In genomic region chr9:130128251-130128650, GRCh38 we compare ENCODE assay signal across 8 cellular contexts. TPM values are rescaled to one million over a fixed set of nuclear protein-coding genes. Genes with fewer than 3 reads are reported as not detected.
DNase-seq lines count a peak whose midpoint lies in the region.

No MANE protein-coding gene starts in this region.

- peak overlapping the region; percentile 98 for H3K27ac Mint-ChIP-seq in activated T-cell treated with anti-CD3 and anti-CD28 coated beads, Interleukin-2, amount 50 U/mL, for 24 hours
- peak overlapping the region; percentile 99 to 100 (median 100) for H3K27ac Mint-ChIP-seq in immature natural killer cell

- H3K4me1 Mint-ChIP-seq in activated T-cell treated with anti-CD3 and anti-CD28 coated beads, Interleukin-2, amount 50 U/mL, for 24 hours (ENCODE audit: low read depth): peaks cover 62% of the 10 kb centered on the region
- peaks cover 69 to 71% of the 10 kb centered on the region in 2 donors for H3K4me1 Mint-ChIP-seq in immature natural killer cell

- H3K36me3 Mint-ChIP-seq in activated T-cell treated with anti-CD3 and anti-CD28 coated beads, Interleukin-2, amount 50 U/mL, for 24 hours (ENCODE audit: low read depth): peaks cover 77% of the 10 kb centered on the region
- peaks cover 0 to 15% (median 5%) of the 10 kb centered on the region in 3 donors for H3K36me3 Mint-ChIP-seq in immature natural killer cell

- no peaks in the 10 kb centered on the region for H3K9me3 Mint-ChIP-seq in activated T-cell treated with anti-CD3 and anti-CD28 coated beads, Interleukin-2, amount 50 U/mL, for 24 hours
- H3K9me3 Mint-ChIP-seq in immature natural killer cell: no peaks in the 10 kb centered on the region

- DNase-seq in activated gamma-delta T cell treated with Interleukin-2 at 50 U/mL for 16 hours (peak; percentile 77), activated gamma-delta T cell (lab: John Stamatoyannopoulos, UW) (no peak), NOMO-1 treated with DMSO at 0.1 percent for 48 hours (lab: John Stamatoyannopoulos, UW; ENCODE audit: unreplicated experiment) (peak; percentile 71), immature natural killer cell (peak; percentile 87 to 89 (median 87)), COLO829 (ENCODE audit: low spot score) (no peak), NCI-H446 (lab: John Stamatoyannopoulos, UW) (no peak)
- DNase-seq in activated T-cell treated with anti-CD3 and anti-CD28 coated beads, Interleukin-2, amount 50 U/mL, for 24 hours: peak; percentile 73
- peak; percentile 51 for DNase-seq in stimulated activated CD8-positive, alpha-beta memory T cell treated with anti-CD3 and anti-CD28 coated beads, Interleukin-15, amount 100 ng/mL, for 1 hour (ENCODE audit: low read depth)

- peak overlapping the region; percentile 79 for H3K4me3 Mint-ChIP-seq in activated T-cell treated with anti-CD3 and anti-CD28 coated beads, Interleukin-2, amount 50 U/mL, for 24 hours
- H3K4me3 Mint-ChIP-seq in immature natural killer cell: peak overlapping the region; percentile 83 to 95 (median 89)

- no peaks in the 10 kb centered on the region for H3K27me3 Mint-ChIP-seq in activated T-cell treated with anti-CD3 and anti-CD28 coated beads, Interleukin-2, amount 50 U/mL, for 24 hours
- H3K27me3 Mint-ChIP-seq in immature natural killer cell (ENCODE audit: low read depth in 3 of 3): peaks cover 8 to 30% (median 27%) of the 10 kb centered on the region in 3 donors

RNA-seq across cellular contexts. Expression of gene NCS1, which starts 44.0 kb away (rescaled TPM):
- under 1 TPM in 2 of 3 donors, not detected in 1; 0.26 to 0.30 TPM for polyA plus RNA-seq in immature natural killer cell

Comparison
In these comparisons a context has a peak if more than half of its experiments do, and no peak if none do; other contexts are left out.
1. DNase-seq: peak in activated gamma-delta T cell treated with Interleukin-2 at 50 U/mL for 16 hours (single experiment), NOMO-1 treated with DMSO at 0.1 percent for 48 hours (single experiment), activated T-cell treated with anti-CD3 and anti-CD28 coated beads, Interleukin-2, amount 50 U/mL, for 24 hours (single experiment), immature natural killer cell (3 of 3) and stimulated activated CD8-positive, alpha-beta memory T cell treated with anti-CD3 and anti-CD28 coated beads, Interleukin-15, amount 100 ng/mL, for 1 hour (single experiment); none in activated gamma-delta T cell (single experiment), COLO829 (single experiment) and NCI-H446 (0 of 2).